Comparison of ENCODE assay signal across 34 cellular contexts in genomic region chr15:60272623-60273022, GRCh38.
DNase-seq lines count a peak whose midpoint lies in the region; ATAC-seq, FAIRE-seq and TF ChIP-seq lines count a peak whose summit lies in the region.
"Had no signal": no experiment of that assay in that cellular context is flagged by ENCODE, and none has a peak within 500 bp of the region (broad histone marks: within the 10 kb centered on the region; RNA-seq: fewer than 3 reads in every experiment).

No MANE protein-coding gene starts in this region.

- POLR2A ChIA-PET in WTC11 (lab: Charles Lee) = no interaction called here

- CTCF ChIA-PET in WTC11 (lab: Charles Lee) = interaction anchor here (0.7 to 1.8 kb wide), 10 partner anchors 8 to 548 kb away, joined by 3 to 6 read pairs (median 3); no protein-coding TSS in a partner anchor
- CTCF ChIA-PET in activated naive CD4-positive, alpha-beta T cell treated with anti-CD3 and anti-CD28 coated beads for 36 hours (lab: Charles Lee) = interaction anchor here (0.6 to 0.7 kb wide), 2 partner anchors 53 to 61 kb away, joined by 3 read pairs; no protein-coding TSS in a partner anchor

- dilution Hi-C loops in keratinocyte (cut with MboI; ENCODE audit: extremely low pct_ligation_motif_present, low sequenced_read_pairs) = no loop called here

- no peaks in the 10 kb centered on the region for H3K4me1 Mint-ChIP-seq in WTC11
- H3K4me1 Mint-ChIP-seq in activated naive CD4-positive, alpha-beta T cell treated with anti-CD3 and anti-CD28 coated beads for 36 hours (ENCODE audit: low read depth) = no peaks in the 10 kb centered on the region
- H3K4me1 Mint-ChIP-seq: brain; stimulated activated effector memory CD8-positive, alpha-beta T cell treated with anti-CD3 and anti-CD28 coated beads, Interleukin-12 subunit alpha, Interleukin-12 subunit beta, amount 100 ng/mL, for 72 hours had no signal

- no peak for FAIRE-seq in keratinocyte (lab: Jason Lieb, UNC)
- FAIRE-seq: colon, GM12891 had no signal

- no peak overlapping the region for H2AFZ ChIP-seq in keratinocyte (ENCODE audit: control insufficient read depth, low read length)
- H2AFZ ChIP-seq: GM23248 had no signal

- H3K4me2 ChIP-seq in keratinocyte (ENCODE audit: control insufficient read depth, extremely low read depth, insufficient read depth, low read depth, low read length) = no peak overlapping the region

- H3K9ac ChIP-seq in keratinocyte (ENCODE audit: control insufficient read depth, extremely low read depth, insufficient read depth, low read length) = no peak overlapping the region
- H3K9ac ChIP-seq: GM23248 had no signal

- no peak overlapping the region for H3K27ac Mint-ChIP-seq in WTC11
- no peak overlapping the region for H3K27ac Mint-ChIP-seq in activated naive CD4-positive, alpha-beta T cell treated with anti-CD3 and anti-CD28 coated beads for 36 hours
- H3K27ac Mint-ChIP-seq: brain; stimulated activated effector memory CD8-positive, alpha-beta T cell treated with anti-CD3 and anti-CD28 coated beads, Interleukin-12 subunit alpha, Interleukin-12 subunit beta, amount 100 ng/mL, for 72 hours; T-helper 2 cell treated with Interferon-gamma antibody and Interleukin-4, amounts not matched to agents 5 μg/mL and 100 μg/mL, for 36 hours had no signal

- H3K4me1 ChIP-seq in keratinocyte (ENCODE audit: control insufficient read depth, extremely low read depth, insufficient read depth, low read length) = no peaks in the 10 kb centered on the region
- H3K4me1 ChIP-seq: adrenal gland, upper lobe of right lung had no signal

- peaks cover 2% of the 10 kb centered on the region; the same call in 1 of the 2 replicates for H3K27me3 Mint-ChIP-seq in WTC11 (ENCODE audit: low read depth)
- H3K27me3 Mint-ChIP-seq in activated naive CD4-positive, alpha-beta T cell treated with anti-CD3 and anti-CD28 coated beads for 36 hours (ENCODE audit: low read depth) = peaks cover 20% of the 10 kb centered on the region

- no peaks in the 10 kb centered on the region for H3K9me1 ChIP-seq in keratinocyte (ENCODE audit: control insufficient read depth, extremely low read depth, insufficient read depth, low read length)

- no peaks in the 10 kb centered on the region for H3K9me3 ChIP-seq in keratinocyte (ENCODE audit: control insufficient read depth, low read depth, low read length)
- H3K9me3 ChIP-seq: neutrophil had no signal

- peak; percentile 11 for DNase-seq in ELF-1 (ENCODE audit: low read depth, low spot score)
- peak; percentile 8 for DNase-seq in HuH-7 (ENCODE audit: low spot score)
- no peak for DNase-seq in WTC11 (ENCODE audit: low spot score)
- DNase-seq in keratinocyte (ENCODE audit: low read depth, low spot score) = no peak
- no peak for DNase-seq in NCI-H2196 treated with DMSO at 0.1 percent for 48 hours (lab: John Stamatoyannopoulos, UW; ENCODE audit: unreplicated experiment)
- no peak for DNase-seq in activated naive CD4-positive, alpha-beta T cell treated with anti-CD3 and anti-CD28 coated beads for 36 hours
- DNase-seq in activated CD4-positive, alpha-beta T cell treated with anti-CD3 and anti-CD28 coated beads for 1 hour = no peak
- DNase-seq: activated CD4-positive, alpha-beta T cell treated with anti-CD3 and anti-CD28 coated beads for 48 hours; activated T-cell treated with anti-CD3 and anti-CD28 coated beads, Interleukin-2, amount 50 U/mL, for 1 hour; adrenal gland; C1 segment of cervical spinal cord; Calu3; DMS79 treated with DMSO at 0.1 percent for 48 hours; effector CD4-positive, alpha-beta T cell; GM23248; head of caudate nucleus; left colon; MM.1S; NCI-H1417; NCI-H2081 treated with DMSO at 0.1 percent for 48 hours; NCI-H345; NCI-H774; stimulated activated CD4-positive, alpha-beta T cell treated with anti-CD3 and anti-CD28 coated beads, Interleukin-12 subunit alpha, Interleukin-12 subunit beta, amount 100 ng/mL, for 4 hours; stimulated activated CD4-positive, alpha-beta T cell treated with anti-CD3 and anti-CD28 coated beads, Interleukin-4, amount 100 ng/mL, for 1 hour; substantia nigra; upper lobe of right lung had no signal

- peaks cover 48% of the 10 kb centered on the region for H3K9me3 Mint-ChIP-seq in WTC11
- peaks cover 7% of the 10 kb centered on the region for H3K9me3 Mint-ChIP-seq in activated naive CD4-positive, alpha-beta T cell treated with anti-CD3 and anti-CD28 coated beads for 36 hours

- H3K36me3 Mint-ChIP-seq in WTC11 = peaks cover 17% of the 10 kb centered on the region
- H3K36me3 Mint-ChIP-seq in activated naive CD4-positive, alpha-beta T cell treated with anti-CD3 and anti-CD28 coated beads for 36 hours (ENCODE audit: low read depth) = peaks cover 5% of the 10 kb centered on the region
- H3K36me3 Mint-ChIP-seq: stimulated activated effector memory CD8-positive, alpha-beta T cell treated with anti-CD3 and anti-CD28 coated beads, Interleukin-12 subunit alpha, Interleukin-12 subunit beta, amount 100 ng/mL, for 72 hours had no signal

- no peaks in the 10 kb centered on the region for H3K36me3 ChIP-seq in keratinocyte (ENCODE audit: control insufficient read depth in 2 of 2, extremely low read depth in 1 of 2, insufficient read depth in 2 of 2, low read length in 2 of 2)
- H3K36me3 ChIP-seq: adrenal gland, neutrophil, upper lobe of right lung had no signal

- no peaks in the 10 kb centered on the region for H4K20me1 ChIP-seq in keratinocyte (ENCODE audit: control insufficient read depth, extremely low read depth, insufficient read depth, low read length)

- H3K27me3 ChIP-seq in keratinocyte (ENCODE audit: control insufficient read depth, extremely low read depth, insufficient read depth, low read length) = peaks cover under 1% of the 10 kb centered on the region
- H3K27me3 ChIP-seq: neutrophil, upper lobe of right lung had no signal

- TF ChIP-seq CTCF in WTC11 (IDR thresholded peaks at IDR 0.05) (peak; percentile 21; the same call in 1 of the 2 replicates), keratinocyte (optimal IDR thresholded peaks at IDR 0.05 in 1 of 3, IDR thresholded peaks at IDR 0.05 in 1 of 3, conservative IDR thresholded peaks at IDR 0.05 in 1 of 3; ENCODE audit: extremely low read depth in 1 of 3, insufficient read depth in 2 of 3, low read length in 3 of 3) (peak; percentile 9 to 32 (median 18))

- no peak overlapping the region for H3K27ac ChIP-seq in keratinocyte (ENCODE audit: control insufficient read depth, insufficient read depth, low read length)
- H3K27ac ChIP-seq: adrenal gland, GM23248, neutrophil, upper lobe of right lung had no signal

- H3K4me3 ChIP-seq in keratinocyte (ENCODE audit: control insufficient read depth in 2 of 3, extremely low read depth in 1 of 3, insufficient read depth in 2 of 3, low read depth in 1 of 3, low read length in 3 of 3) = no peak overlapping the region
- H3K4me3 ChIP-seq: adrenal gland, GM23248, upper lobe of right lung had no signal

- intact Hi-C loops in activated naive CD4-positive, alpha-beta T cell treated with anti-CD3 and anti-CD28 coated beads for 36 hours (cut with micrococcal nuclease) = no loop called here

- no peaks in the 10 kb centered on the region for H3K79me2 ChIP-seq in keratinocyte (ENCODE audit: control insufficient read depth, insufficient read depth, low read length)

- no peak overlapping the region for H3K4me3 Mint-ChIP-seq in WTC11
- no peak overlapping the region for H3K4me3 Mint-ChIP-seq in activated naive CD4-positive, alpha-beta T cell treated with anti-CD3 and anti-CD28 coated beads for 36 hours
- H3K4me3 Mint-ChIP-seq: brain; stimulated activated effector memory CD8-positive, alpha-beta T cell treated with anti-CD3 and anti-CD28 coated beads, Interleukin-12 subunit alpha, Interleukin-12 subunit beta, amount 100 ng/mL, for 72 hours; T-helper 2 cell treated with Interferon-gamma antibody and Interleukin-4, amounts not matched to agents 5 μg/mL and 100 μg/mL, for 36 hours had no signal

- ATAC-seq in WTC11 (peak; percentile 65), HG02678 (IDR thresholded peaks at IDR 0.05; ENCODE audit: unreplicated experiment) (no peak)
- ATAC-seq: left colon; sciatic nerve; stimulated activated effector memory CD8-positive, alpha-beta T cell treated with anti-CD3 and anti-CD28 coated beads, Interleukin-12 subunit alpha, Interleukin-12 subunit beta, amount 100 ng/mL, for 72 hours; upper lobe of right lung had no signal

TF ChIP-seq in WTC11, 78 proteins besides CTCF, POLR2A, EP300 and RAD21:
- no peak for TF ChIP-seq GTF2I (CRISPR knock-in tag; conservative IDR thresholded peaks at IDR 0.05)
- no peak for TF ChIP-seq OVOL2 (CRISPR knock-in tag; IDR thresholded peaks at IDR 0.05; ENCODE audit: borderline replicate concordance)
- TF ChIP-seq NR1H2 (CRISPR knock-in tag; IDR thresholded peaks at IDR 0.05) = no peak
- TF ChIP-seq NFE2L1 (CRISPR knock-in tag; IDR thresholded peaks at IDR 0.05) = no peak
- TF ChIP-seq EMX1 (CRISPR knock-in tag; IDR thresholded peaks at IDR 0.05) = no peak
- no peak for TF ChIP-seq FOXK1 (CRISPR knock-in tag; IDR thresholded peaks at IDR 0.05)
- no peak for TF ChIP-seq ESRRA (CRISPR knock-in tag; IDR thresholded peaks at IDR 0.05; ENCODE audit: borderline replicate concordance)
- TF ChIP-seq FOXP1 (CRISPR knock-in tag; IDR thresholded peaks at IDR 0.05; ENCODE audit: borderline replicate concordance) = no peak
- TF ChIP-seq, protein P1, sequence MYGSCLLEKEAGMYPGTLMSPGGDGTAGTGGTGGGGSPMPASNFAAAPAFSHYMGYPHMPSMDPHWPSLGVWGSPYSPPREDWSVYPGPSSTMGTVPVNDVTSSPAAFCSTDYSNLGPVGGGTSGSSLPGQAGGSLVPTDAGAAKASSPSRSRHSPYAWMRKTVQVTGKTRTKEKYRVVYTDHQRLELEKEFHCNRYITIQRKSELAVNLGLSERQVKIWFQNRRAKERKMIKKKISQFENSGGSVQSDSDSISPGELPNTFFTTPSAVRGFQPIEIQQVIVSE (CRISPR knock-in tag; IDR thresholded peaks at IDR 0.05; ENCODE audit: borderline replicate concordance) = no peak
- TF ChIP-seq, protein P2, sequence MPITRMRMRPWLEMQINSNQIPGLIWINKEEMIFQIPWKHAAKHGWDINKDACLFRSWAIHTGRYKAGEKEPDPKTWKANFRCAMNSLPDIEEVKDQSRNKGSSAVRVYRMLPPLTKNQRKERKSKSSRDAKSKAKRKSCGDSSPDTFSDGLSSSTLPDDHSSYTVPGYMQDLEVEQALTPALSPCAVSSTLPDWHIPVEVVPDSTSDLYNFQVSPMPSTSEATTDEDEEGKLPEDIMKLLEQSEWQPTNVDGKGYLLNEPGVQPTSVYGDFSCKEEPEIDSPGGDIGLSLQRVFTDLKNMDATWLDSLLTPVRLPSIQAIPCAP (CRISPR knock-in tag; IDR thresholded peaks at IDR 0.05) = no peak
- TF ChIP-seq ZNF671 (CRISPR knock-in tag; IDR thresholded peaks at IDR 0.05) = no peak

Comparison
In these comparisons a context has a peak if more than half of its experiments do, and no peak if none do; other contexts are left out.
1. DNase-seq: peak in ELF-1 (single experiment) and HuH-7 (single experiment); none in WTC11 (single experiment), keratinocyte (single experiment), NCI-H2196 treated with DMSO at 0.1 percent for 48 hours (single experiment), activated naive CD4-positive, alpha-beta T cell treated with anti-CD3 and anti-CD28 coated beads for 36 hours (single experiment) and activated CD4-positive, alpha-beta T cell treated with anti-CD3 and anti-CD28 coated beads for 1 hour (single experiment).